8 cellular contexts compared by ENCODE assay signal in genomic region chr7:99459087-99459486, GRCh38. TPM values are rescaled to one million over a fixed set of nuclear protein-coding genes. Genes with fewer than 3 reads are reported as not detected.
DNase-seq lines count a peak whose midpoint lies in the region; ATAC-seq and TF ChIP-seq lines count a peak whose summit lies in the region.

No MANE protein-coding gene starts in this region.

- ATAC-seq in Right ventricle myocardium inferior (no peak), thoracic aorta (ENCODE audit: insufficient number of reproducible peaks, low FRiP score, low read depth) (no peak), GM18511 (IDR thresholded peaks at IDR 0.05; ENCODE audit: unreplicated experiment) (no peak)

- H3K36me3 ChIP-seq in cardiac muscle cell, result peaks cover 26% of the 10 kb centered on the region
- peaks cover 49% of the 10 kb centered on the region for H3K36me3 ChIP-seq in thoracic aorta

- H3K4me3 ChIP-seq in cardiac muscle cell, result no peak overlapping the region
- H3K4me3 ChIP-seq in thoracic aorta, result no peak overlapping the region

- TF ChIP-seq CTCF in cardiac muscle cell (IDR thresholded peaks at IDR 0.05; ENCODE audit: low read depth, low read length) (peak; percentile 23), thoracic aorta (IDR thresholded peaks at IDR 0.05) (peak; percentile 14)

- no peaks in the 10 kb centered on the region for H3K9me3 ChIP-seq in cardiac muscle cell (ENCODE audit: low read depth)
- no peaks in the 10 kb centered on the region for H3K9me3 ChIP-seq in thoracic aorta

- H3K4me1 ChIP-seq in cardiac muscle cell (ENCODE audit: low read depth), result peaks cover 3% of the 10 kb centered on the region
- H3K4me1 ChIP-seq in thoracic aorta (ENCODE audit: control insufficient read depth in 1 of 2, low read depth in 2 of 2), result peaks cover 0 to 3% of the 10 kb centered on the region in 2 donors

- H3K27me3 ChIP-seq in cardiac muscle cell (no peaks in the 10 kb centered on the region), thoracic aorta (replicated peaks; ENCODE audit: insufficient read depth) (no peaks in the 10 kb centered on the region)

- H3K27ac ChIP-seq in cardiac muscle cell (no peak overlapping the region), thoracic aorta (no peak overlapping the region), substantia nigra (ENCODE audit: low read depth, low read length, poor library complexity, severe bottlenecking) (no peak overlapping the region)

- DNase-seq in cardiac muscle cell (ENCODE audit: low read depth in 1 of 2, low spot score in 1 of 2) (peak in 1 of 2 donors; percentile 19), Right ventricle myocardium inferior (ENCODE audit: missing footprints) (no peak), RKO (ENCODE audit: low spot score) (peak; percentile 71), dermis blood vessel endothelial cell (peak; percentile 47), thoracic aorta (ENCODE audit: low spot score) (no peak), substantia nigra (lab: John Stamatoyannopoulos, UW) (no peak), nucleus accumbens (lab: John Stamatoyannopoulos, UW) (no peak)

- intact Hi-C loops in Right ventricle myocardium inferior (cut with DNase I), result no loop called here

RNA-seq across cellular contexts. Expression of gene ATP5MF, which starts 6.9 kb away (rescaled TPM):
- total RNA-seq in cardiac muscle cell (987 and 2,981 TPM in 2 replicates), Right ventricle myocardium inferior (961 TPM), dermis blood vessel endothelial cell (230 and 561 TPM in 2 replicates), thoracic aorta (100 to 1,000 TPM; 137 to 776 TPM)
- polyA plus RNA-seq in cardiac muscle cell, result 979 and 1,270 TPM in 2 replicates

RNA-seq across cellular contexts. Expression of gene ZNF789, which starts 13.6 kb away (rescaled TPM):
- total RNA-seq in cardiac muscle cell, result 9.0 and 12.7 TPM in 2 replicates
- 10.2 and 15.3 TPM in 2 replicates for polyA plus RNA-seq in cardiac muscle cell
- 2.9 TPM for total RNA-seq in Right ventricle myocardium inferior
- 4.7 and 6.1 TPM in 2 replicates for total RNA-seq in dermis blood vessel endothelial cell
- total RNA-seq in thoracic aorta, result 10 to 100 TPM in 1 of 2 donors, 1 to 10 TPM in 1; 3.5 to 12.4 TPM

RNA-seq across cellular contexts. Expression of gene CPSF4, which starts 20.3 kb away (rescaled TPM):
- 59.9 and 84.1 TPM in 2 replicates for total RNA-seq in cardiac muscle cell
- 59.8 and 75.2 TPM in 2 replicates for polyA plus RNA-seq in cardiac muscle cell
- 18.9 TPM for total RNA-seq in Right ventricle myocardium inferior
- total RNA-seq in dermis blood vessel endothelial cell, result 24.7 and 28.1 TPM in 2 replicates
- total RNA-seq in thoracic aorta, result 10 to 100 TPM; 42.3 to 48.2 TPM

RNA-seq across cellular contexts. Expression of gene PTCD1, which starts 20.5 kb away (rescaled TPM):
- total RNA-seq in cardiac muscle cell (13.7 and 27.9 TPM in 2 replicates), Right ventricle myocardium inferior (3.6 TPM), dermis blood vessel endothelial cell (5.5 and 6.8 TPM in 2 replicates), thoracic aorta (10 to 100 TPM in 1 of 2 donors, 1 to 10 TPM in 1; 5.1 to 23.7 TPM)
- polyA plus RNA-seq in cardiac muscle cell, result 6.1 and 7.8 TPM in 2 replicates

RNA-seq across cellular contexts. Expression of gene ZNF394, which starts 41.0 kb away (rescaled TPM):
- total RNA-seq in cardiac muscle cell, result 17.3 and 32.0 TPM in 2 replicates
- 18.7 and 21.9 TPM in 2 replicates for polyA plus RNA-seq in cardiac muscle cell
- 17.6 TPM for total RNA-seq in Right ventricle myocardium inferior
- 26.0 and 41.7 TPM in 2 replicates for total RNA-seq in dermis blood vessel endothelial cell
- 10 to 100 TPM; 28.4 to 54.9 TPM for total RNA-seq in thoracic aorta

Comparison
In these comparisons a context has a peak if more than half of its experiments do, and no peak if none do; other contexts are left out.
1. DNase-seq: peak in RKO (single experiment) and dermis blood vessel endothelial cell (single experiment); none in Right ventricle myocardium inferior (single experiment), thoracic aorta (single experiment), substantia nigra (0 of 49) and nucleus accumbens (0 of 56).